19 cellular contexts compared by ENCODE assay signal in genomic region chr10:132494831-132495230, GRCh38.
"Had no signal": no experiment of that assay in that cellular context is flagged by ENCODE, and none has a peak within 500 bp of the region (broad histone marks: within the 10 kb centered on the region; RNA-seq: fewer than 3 reads in every experiment).

No MANE protein-coding gene starts in this region.

- H3K27ac ChIP-seq: epithelial cell of prostate, heart right ventricle, neutrophil, psoas muscle, right lobe of liver, testis had no signal

- H3K9me3 Mint-ChIP-seq: dendritic cell treated with granulocyte-macrophage colony-stimulating factor and Interleukin-4, amounts not matched to agents 40 ng/mL and 50 ng/mL, for 4 days; effector memory CD8-positive, alpha-beta T cell; nephron progenitor cell; type B pancreatic cell had no signal

- H3K9me3 ChIP-seq: esophagus muscularis mucosa, gastrocnemius medialis, heart right ventricle, neutrophil, psoas muscle, right lobe of liver, testis had no signal

- H3K4me1 Mint-ChIP-seq: naive B cell; stimulated activated naive CD8-positive, alpha-beta T cell treated with anti-CD3 and anti-CD28 coated beads, Interleukin-15, amount 100 ng/mL, for 72 hours had no signal

- DNase-seq: effector memory CD8-positive, alpha-beta T cell; heart right ventricle; hypothalamus; naive B cell; nephron progenitor cell; psoas muscle; retina; right lobe of liver; stimulated activated CD4-positive, alpha-beta T cell treated with anti-CD3 and anti-CD28 coated beads, Interleukin-2, amount 100 ng/mL, for 24 hours; stimulated activated CD4-positive, alpha-beta T cell treated with anti-CD3 and anti-CD28 coated beads, Interleukin-4, amount 100 ng/mL, for 4 hours; stimulated activated naive B cell treated with anti-CD40 and anti-IgM and Interleukin-4, amounts not matched to agents 10 μg/mL and 1 μg/mL and 100 μg/mL, for 72 hours; stimulated activated naive CD8-positive, alpha-beta T cell treated with anti-CD3 and anti-CD28 coated beads, Interleukin-15, amount 100 ng/mL, for 72 hours; testis had no signal

- H3K4me3 Mint-ChIP-seq: dendritic cell treated with granulocyte-macrophage colony-stimulating factor and Interleukin-4, amounts not matched to agents 40 ng/mL and 50 ng/mL, for 4 days; effector memory CD8-positive, alpha-beta T cell; naive B cell; nephron progenitor cell; stimulated activated naive B cell treated with anti-CD40 and anti-IgM and Interleukin-4, amounts not matched to agents 10 μg/mL and 1 μg/mL and 100 μg/mL, for 72 hours; stimulated activated naive CD8-positive, alpha-beta T cell treated with anti-CD3 and anti-CD28 coated beads, Interleukin-15, amount 100 ng/mL, for 72 hours; type B pancreatic cell had no signal

- H3K27ac Mint-ChIP-seq: dendritic cell treated with granulocyte-macrophage colony-stimulating factor and Interleukin-4, amounts not matched to agents 40 ng/mL and 50 ng/mL, for 4 days; effector memory CD8-positive, alpha-beta T cell; nephron progenitor cell; stimulated activated naive B cell treated with anti-CD40 and anti-IgM and Interleukin-4, amounts not matched to agents 10 μg/mL and 1 μg/mL and 100 μg/mL, for 72 hours; stimulated activated naive CD8-positive, alpha-beta T cell treated with anti-CD3 and anti-CD28 coated beads, Interleukin-15, amount 100 ng/mL, for 72 hours; type B pancreatic cell had no signal

- H3K36me3 Mint-ChIP-seq: naive B cell; stimulated activated naive B cell treated with anti-CD40 and anti-IgM and Interleukin-4, amounts not matched to agents 10 μg/mL and 1 μg/mL and 100 μg/mL, for 72 hours; type B pancreatic cell had no signal

- ATAC-seq: effector memory CD8-positive, alpha-beta T cell; gastrocnemius medialis; heart right ventricle; psoas muscle; right lobe of liver; stimulated activated naive B cell treated with anti-CD40 and anti-IgM and Interleukin-4, amounts not matched to agents 10 μg/mL and 1 μg/mL and 100 μg/mL, for 72 hours; stimulated activated naive CD8-positive, alpha-beta T cell treated with anti-CD3 and anti-CD28 coated beads, Interleukin-15, amount 100 ng/mL, for 72 hours had no signal

- H3K36me3 ChIP-seq: esophagus muscularis mucosa, gastrocnemius medialis, heart right ventricle, neutrophil, right lobe of liver had no signal

- H3K27me3 ChIP-seq: esophagus muscularis mucosa, gastrocnemius medialis, heart right ventricle, neutrophil, right lobe of liver, testis had no signal

- H3K4me1 ChIP-seq: right lobe of liver had no signal

- H3K4me3 ChIP-seq: esophagus muscularis mucosa, gastrocnemius medialis, heart right ventricle, psoas muscle, right lobe of liver, testis had no signal
